13 cellular contexts compared by ENCODE assay signal in the genomic region with DNA sequence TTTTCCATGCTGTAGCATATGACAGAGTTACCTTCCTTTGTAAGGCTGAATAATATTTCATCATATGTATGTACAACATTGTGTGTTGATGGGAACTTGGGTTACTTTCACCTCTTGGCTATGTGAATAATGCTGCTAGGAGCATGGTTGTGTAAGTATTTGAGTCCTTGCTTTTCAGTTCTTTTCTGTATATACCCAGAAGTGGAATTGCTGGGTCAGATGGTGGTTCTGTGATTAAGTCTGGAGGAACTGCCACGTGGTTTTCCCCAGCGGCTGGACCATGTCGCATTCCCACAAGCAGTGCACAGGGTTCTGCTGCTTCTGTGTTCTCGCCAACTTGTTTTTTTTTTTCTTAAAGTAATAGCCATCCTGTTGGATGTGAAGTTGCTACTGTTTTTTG.
DNase-seq lines count a peak whose midpoint lies in the region; ATAC-seq and TF ChIP-seq lines count a peak whose summit lies in the region.
"Had no signal": no experiment of that assay in that cellular context is flagged by ENCODE, and none has a peak within 500 bp of the region (broad histone marks: within the 10 kb centered on the region; RNA-seq: fewer than 3 reads in every experiment).

No MANE protein-coding gene starts in this region.

- no peak overlapping the region for H3K27ac ChIP-seq in endodermal cell (ENCODE audit: low read depth, low read length)
- peak overlapping the region; percentile 59 to 70 for H3K27ac ChIP-seq in thoracic aorta
- no peak overlapping the region for H3K27ac ChIP-seq in WERI-Rb-1
- peak overlapping the region in 2 of 4 donors; percentile 8 to 26 for H3K27ac ChIP-seq in Peyer's patch
- H3K27ac ChIP-seq: HL-60 had no signal

- TF ChIP-seq CTCF in endodermal cell (conservative IDR thresholded peaks at IDR 0.05) (no peak), thoracic aorta (IDR thresholded peaks at IDR 0.05) (no peak), WERI-Rb-1 (IDR thresholded peaks at IDR 0.05; ENCODE audit: low read depth, low read length) (no peak), Peyer's patch (IDR thresholded peaks at IDR 0.05) (no peak)

- ATAC-seq in thoracic aorta (ENCODE audit: insufficient number of reproducible peaks, low FRiP score, low read depth), result no peak
- ATAC-seq: stimulated activated naive CD8-positive, alpha-beta T cell treated with anti-CD3 and anti-CD28 coated beads, Interleukin-15, amount 100 ng/mL, for 72 hours had no signal

- H3K4me1 ChIP-seq in endodermal cell (ENCODE audit: control insufficient read depth, insufficient read depth, low read length) (no peaks in the 10 kb centered on the region), thoracic aorta (ENCODE audit: control insufficient read depth in 1 of 2, low read depth in 2 of 2) (peaks cover 33 to 66% of the 10 kb centered on the region in 2 donors), Peyer's patch (peaks cover 0 to under 1% (median 0%) of the 10 kb centered on the region in 4 donors)

- DNase-seq in MV-4-11 (lab: John Stamatoyannopoulos, UW) (peak; percentile 33), endodermal cell (peak; percentile 7), medulla oblongata (ENCODE audit: extremely low spot score) (peak; percentile 41), thoracic aorta (ENCODE audit: low spot score) (no peak), SHP77 (lab: John Stamatoyannopoulos, UW) (no peak), WERI-Rb-1 (no peak), Peyer's patch (no peak)
- DNase-seq in stimulated activated CD4-positive, alpha-beta T cell treated with anti-CD3 and anti-CD28 coated beads, Interleukin-1b, Interleukin-23, amount 100 ng/mL, for 48 hours, result no peak
- DNase-seq: GF-D8; lower lobe of right lung; NCI-H1436 treated with DMSO at 0.1 percent for 48 hours; stimulated activated naive CD8-positive, alpha-beta T cell treated with anti-CD3 and anti-CD28 coated beads, Interleukin-15, amount 100 ng/mL, for 72 hours had no signal

- no peak for TF ChIP-seq POLR2A in Peyer's patch (IDR thresholded peaks at IDR 0.05)

- H3K36me3 ChIP-seq in endodermal cell (ENCODE audit: control insufficient read depth, insufficient read depth, low read length) (peaks cover 14% of the 10 kb centered on the region), thoracic aorta (no peaks in the 10 kb centered on the region), WERI-Rb-1 (peaks cover 11% of the 10 kb centered on the region; the same call in 1 of the 2 replicates), Peyer's patch (peaks cover 0 to 9% (median 0%) of the 10 kb centered on the region in 3 donors)

- H3K4me3 Mint-ChIP-seq in endodermal cell, result no peak overlapping the region
- H3K4me3 Mint-ChIP-seq: stimulated activated naive CD8-positive, alpha-beta T cell treated with anti-CD3 and anti-CD28 coated beads, Interleukin-15, amount 100 ng/mL, for 72 hours had no signal

- H3K9me3 ChIP-seq in endodermal cell (ENCODE audit: control insufficient read depth, low read length) (no peaks in the 10 kb centered on the region), thoracic aorta (no peaks in the 10 kb centered on the region), WERI-Rb-1 (ENCODE audit: severe bottlenecking) (no peaks in the 10 kb centered on the region), Peyer's patch (no peaks in the 10 kb centered on the region)
- H3K9me3 ChIP-seq: lower lobe of right lung had no signal

- H3K9ac ChIP-seq in endodermal cell (ENCODE audit: extremely low read depth, low read length, poor library complexity, severe bottlenecking), result no peak overlapping the region

- H3K4me3 ChIP-seq in endodermal cell (ENCODE audit: low read length) (no peak overlapping the region), thoracic aorta (peak overlapping the region; percentile 21), WERI-Rb-1 (ENCODE audit: low read depth, low read length) (no peak overlapping the region), Peyer's patch (no peak overlapping the region)
- H3K4me3 ChIP-seq: lower lobe of right lung had no signal

- no peak overlapping the region for H3K27ac Mint-ChIP-seq in endodermal cell
- H3K27ac Mint-ChIP-seq: stimulated activated naive CD8-positive, alpha-beta T cell treated with anti-CD3 and anti-CD28 coated beads, Interleukin-15, amount 100 ng/mL, for 72 hours had no signal

- H3K27me3 Mint-ChIP-seq in endodermal cell (ENCODE audit: insufficient read depth), result no peaks in the 10 kb centered on the region
- H3K27me3 Mint-ChIP-seq: stimulated activated naive CD8-positive, alpha-beta T cell treated with anti-CD3 and anti-CD28 coated beads, Interleukin-15, amount 100 ng/mL, for 72 hours had no signal

- no peaks in the 10 kb centered on the region for H3K9me3 Mint-ChIP-seq in endodermal cell
- H3K9me3 Mint-ChIP-seq: stimulated activated naive CD8-positive, alpha-beta T cell treated with anti-CD3 and anti-CD28 coated beads, Interleukin-15, amount 100 ng/mL, for 72 hours had no signal

- peaks cover 17% of the 10 kb centered on the region for H3K4me1 Mint-ChIP-seq in endodermal cell

- H3K27me3 ChIP-seq in endodermal cell (ENCODE audit: control insufficient read depth, insufficient read depth, low read length, poor library complexity, severe bottlenecking) (no peaks in the 10 kb centered on the region), thoracic aorta (replicated peaks; ENCODE audit: insufficient read depth) (no peaks in the 10 kb centered on the region), WERI-Rb-1 (ENCODE audit: insufficient read depth, low read depth, severe bottlenecking) (no peaks in the 10 kb centered on the region), Peyer's patch (no peaks in the 10 kb centered on the region)

- H3K36me3 Mint-ChIP-seq in endodermal cell (ENCODE audit: low read depth), result peaks cover 6% of the 10 kb centered on the region

- 91% methylated on average over 4 of the region's 4 CpGs; no CpG with 5 or more reads in 1 of the 2 experiments for WGBS in endodermal cell (ENCODE audit: insufficient coverage in 1 of 2, insufficient read length in 1 of 2), 2 experiments

Comparison
In these comparisons a context has a peak if more than half of its experiments do, and no peak if none do; other contexts are left out.
1. DNase-seq: peak in MV-4-11 (single experiment), endodermal cell (single experiment) and medulla oblongata (single experiment); none in thoracic aorta (single experiment), stimulated activated CD4-positive, alpha-beta T cell treated with anti-CD3 and anti-CD28 coated beads, Interleukin-1b, Interleukin-23, amount 100 ng/mL, for 48 hours (single experiment), SHP77 (0 of 2), WERI-Rb-1 (single experiment) and Peyer's patch (0 of 3).
2. H3K27ac ChIP-seq: peak in thoracic aorta (2 of 2); none in endodermal cell (single experiment) and WERI-Rb-1 (single experiment).